19 cellular contexts compared by ENCODE assay signal in genomic region chr1:228176461-228177182, GRCh38. TPM values are rescaled to one million over a fixed set of nuclear protein-coding genes. Genes with fewer than 3 reads are reported as not detected.
DNase-seq lines count a peak whose midpoint lies in the region; ATAC-seq lines count a peak whose summit lies in the region.
"Had no signal": no experiment of that assay in that cellular context is flagged by ENCODE, and none has a peak within 500 bp of the region (broad histone marks: within the 10 kb centered on the region; RNA-seq: fewer than 3 reads in every experiment).

No MANE protein-coding gene starts in this region.

- peaks cover 53% of the 10 kb centered on the region for H4K20me1 ChIP-seq in BLaER1

- H3K27me3 ChIP-seq in BLaER1 = no peaks in the 10 kb centered on the region
- no peaks in the 10 kb centered on the region for H3K27me3 ChIP-seq in effector memory CD4-positive, alpha-beta T cell (replicated peaks; ENCODE audit: control insufficient read depth, insufficient read depth, low read length, poor library complexity, severe bottlenecking)

- H3K27ac ChIP-seq in BLaER1 = peak overlapping the region; percentile 69; the same call in 1 of the 2 replicates
- peak overlapping the region; percentile 16 for H3K27ac ChIP-seq in caudate nucleus (ENCODE audit: low read depth, low read length)
- no peak overlapping the region for H3K27ac ChIP-seq in effector memory CD4-positive, alpha-beta T cell (ENCODE audit: insufficient read depth, low read length, poor library complexity, severe bottlenecking)
- H3K27ac ChIP-seq: A549, PC-9 had no signal

- peak in 5 of 61 donors; percentile 5 to 27 (median 17) for DNase-seq in caudate nucleus (lab: John Stamatoyannopoulos, UW)
- DNase-seq in left ventricle myocardium superior = peak; percentile 80
- DNase-seq in posterior vena cava (ENCODE audit: low spot score) = peak; percentile 76
- DNase-seq in NCI-H2081 (lab: John Stamatoyannopoulos, UW) = no peak
- DNase-seq in amniotic stem cell (lab: John Stamatoyannopoulos, UW) = no peak
- no peak for DNase-seq in NCI-H1092 treated with DMSO at 0.1 percent for 48 hours (lab: John Stamatoyannopoulos, UW)
- no peak for DNase-seq in effector memory CD4-positive, alpha-beta T cell
- DNase-seq: CD4-positive, CD25-positive, alpha-beta regulatory T cell; HCEC 1CT; KG1; NCI-H1436; NCI-H2029; NCI-H2171 treated with DMSO at 0.1 percent for 48 hours; NCI-H510A; NCI-H774; PC-9 had no signal

- peaks cover 55% of the 10 kb centered on the region for H3K4me1 ChIP-seq in BLaER1
- H3K4me1 ChIP-seq in effector memory CD4-positive, alpha-beta T cell (ENCODE audit: control insufficient read depth, insufficient read depth, low read length, poor library complexity, severe bottlenecking) = no peaks in the 10 kb centered on the region
- H3K4me1 ChIP-seq: Caco-2 had no signal

- H3K4me3 ChIP-seq in BLaER1 = no peak overlapping the region
- no peak overlapping the region for H3K4me3 ChIP-seq in effector memory CD4-positive, alpha-beta T cell (ENCODE audit: insufficient read depth, low read depth, low read length, poor library complexity, severe bottlenecking)
- H3K4me3 ChIP-seq: A549, PC-9 had no signal

- no peaks in the 10 kb centered on the region for H3K9me3 ChIP-seq in BLaER1
- H3K9me3 ChIP-seq in effector memory CD4-positive, alpha-beta T cell (ENCODE audit: control insufficient read depth, low read length) = no peaks in the 10 kb centered on the region
- H3K9me3 ChIP-seq: A549 had no signal

- ATAC-seq in left ventricle myocardium superior = peak; percentile 84

- H3K4me2 ChIP-seq in BLaER1 = peak overlapping the region; percentile 93
- H3K4me2 ChIP-seq: A549, PC-9 had no signal

- intact Hi-C loops in left ventricle myocardium superior (cut with micrococcal nuclease) (no loop called here), posterior vena cava (cut with DNase I) (no loop called here)

- no peak overlapping the region; the same call in 1 of the 2 replicates for H3K9ac ChIP-seq in BLaER1

- peaks cover 10% of the 10 kb centered on the region; the same call in 1 of the 2 replicates for H3K36me3 ChIP-seq in BLaER1
- peaks cover 15% of the 10 kb centered on the region for H3K36me3 ChIP-seq in effector memory CD4-positive, alpha-beta T cell (ENCODE audit: control insufficient read depth, insufficient read depth, low read length)

RNA-seq across cellular contexts. Expression of gene IBA57, which starts 11.0 kb away (rescaled TPM):
- total RNA-seq in left ventricle myocardium superior = 11.2 TPM
- total RNA-seq in posterior vena cava = 1 to 10 TPM; 7.4 to 7.8 TPM

RNA-seq across cellular contexts. Expression of gene GJC2, which starts 26.9 kb away (rescaled TPM):
- 1.7 TPM for total RNA-seq in left ventricle myocardium superior
- 1 to 10 TPM; 6.9 to 8.2 TPM for total RNA-seq in posterior vena cava

RNA-seq across cellular contexts. Expression of gene OBSCN, which starts 31.2 kb away (rescaled TPM):
- total RNA-seq in left ventricle myocardium superior (316 TPM), posterior vena cava (1 to 10 TPM; 3.5 to 6.3 TPM)

RNA-seq across cellular contexts. Expression of gene GUK1, which starts 36.5 kb away (rescaled TPM):
- 175 TPM for total RNA-seq in left ventricle myocardium superior
- 100 to 1,000 TPM; 220 to 234 TPM for total RNA-seq in posterior vena cava

Comparison
In these comparisons a context has a peak if more than half of its experiments do, and no peak if none do; other contexts are left out.
1. DNase-seq: peak in left ventricle myocardium superior (single experiment) and posterior vena cava (single experiment); none in NCI-H2081 (0 of 2), amniotic stem cell (single experiment), NCI-H1092 treated with DMSO at 0.1 percent for 48 hours (single experiment) and effector memory CD4-positive, alpha-beta T cell (0 of 3).
2. RNA of gene OBSCN, which starts 31.2 kb away (total RNA-seq): 316 TPM in left ventricle myocardium superior (single experiment); 3.5 to 6.3 TPM in posterior vena cava; every median in the first group is over 10 times any median in the second.